ENCODE assay signal across 8 cellular contexts in the genomic region with DNA sequence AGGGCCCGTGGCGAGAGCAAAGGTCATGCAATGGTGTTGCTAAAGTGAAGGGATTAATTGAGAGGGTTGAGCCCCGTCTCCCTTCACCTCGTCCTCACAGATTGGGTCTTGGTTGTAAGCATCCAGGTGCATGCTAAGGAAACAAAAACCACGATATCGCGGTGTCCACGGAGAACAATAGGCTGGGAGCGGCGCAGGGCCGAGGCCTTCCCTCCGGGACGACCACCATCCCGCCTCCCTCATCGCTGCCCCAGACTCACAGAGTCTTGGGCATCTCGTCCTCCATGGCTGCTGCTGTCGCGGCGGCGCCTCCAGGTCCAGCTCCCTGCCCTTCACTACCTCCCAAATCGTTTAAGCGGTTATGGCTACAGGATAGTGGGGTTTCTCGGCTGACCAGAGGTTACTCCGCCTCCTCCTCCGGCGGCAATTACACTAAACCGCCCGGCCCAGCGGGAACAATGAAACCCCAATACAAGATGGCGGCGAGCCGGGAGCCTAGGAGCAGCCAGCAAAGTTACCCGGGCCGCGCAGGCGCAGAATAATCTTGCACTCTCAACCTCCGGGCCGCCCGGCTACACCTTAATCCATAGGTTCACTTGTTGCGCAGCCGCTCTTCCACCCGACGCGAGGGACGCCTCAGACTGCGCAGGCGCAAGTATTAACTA. TPM values are rescaled to one million over a fixed set of nuclear protein-coding genes. Genes with fewer than 3 reads are reported as not detected.
A peak's percentile ranks its signal among the peaks of the same experiment; 100 is the strongest.
DNase-seq lines count a peak whose midpoint lies in the region; ATAC-seq and TF ChIP-seq lines count a peak whose summit lies in the region.

TSS of gene TIA1 (minus strand) at position 484 of the 665 bp plus-strand sequence. CDS start at position 286, 198 bp downstream.

- peak within 1 kb of the TSS; percentile 87 to 88 for H3K27ac ChIP-seq in ascending aorta

- peaks cover 4% of the 10 kb centered on the region for H3K27me3 Mint-ChIP-seq in T-helper 2 cell treated with Interferon-gamma antibody and Interleukin-4, amounts not matched to agents 5 μg/mL and 100 μg/mL, for 36 hours (ENCODE audit: low read depth)

- no peaks in the 10 kb centered on the region for H3K27me3 ChIP-seq in ascending aorta

- ATAC-seq in GM18502 (IDR thresholded peaks at IDR 0.05; ENCODE audit: poor library complexity, unreplicated experiment), result peak; percentile 94
- ATAC-seq in HG02970 (IDR thresholded peaks at IDR 0.05; ENCODE audit: low FRiP score, unreplicated experiment), result peak; percentile 96

- DNase-seq in NCI-H1930 (lab: John Stamatoyannopoulos, UW) (peak; percentile 98 to 99), ascending aorta (ENCODE audit: low spot score in 2 of 2) (peak; percentile 93 to 99), hepatic stellate cell (ENCODE audit: low spot score) (peak; percentile 96), renal cortical epithelial cell (ENCODE audit: low read depth) (peak; percentile 94), cortex of kidney (lab: John Stamatoyannopoulos, UW) (no peak)
- peak; percentile 99 for DNase-seq in T-helper 2 cell treated with Interferon-gamma antibody and Interleukin-4, amounts not matched to agents 5 μg/mL and 100 μg/mL, for 36 hours (ENCODE audit: low spot score)

- H3K36me3 ChIP-seq in ascending aorta, result no peaks in the 10 kb centered on the region

- peaks cover 25% of the 10 kb centered on the region for H3K4me1 Mint-ChIP-seq in T-helper 2 cell treated with Interferon-gamma antibody and Interleukin-4, amounts not matched to agents 5 μg/mL and 100 μg/mL, for 36 hours (ENCODE audit: low read depth)

- peak within 1 kb of the TSS; percentile 90 for H3K4me3 Mint-ChIP-seq in T-helper 2 cell treated with Interferon-gamma antibody and Interleukin-4, amounts not matched to agents 5 μg/mL and 100 μg/mL, for 36 hours

- peak within 1 kb of the TSS; percentile 94 for H3K27ac Mint-ChIP-seq in T-helper 2 cell treated with Interferon-gamma antibody and Interleukin-4, amounts not matched to agents 5 μg/mL and 100 μg/mL, for 36 hours

- no peak for TF ChIP-seq CTCF in ascending aorta (IDR thresholded peaks at IDR 0.05)

- H3K9me3 Mint-ChIP-seq in T-helper 2 cell treated with Interferon-gamma antibody and Interleukin-4, amounts not matched to agents 5 μg/mL and 100 μg/mL, for 36 hours, result no peaks in the 10 kb centered on the region

- H3K4me1 ChIP-seq in ascending aorta, result peaks cover 0 to 9% of the 10 kb centered on the region in 2 donors

- H3K4me3 ChIP-seq in ascending aorta, result peak within 1 kb of the TSS; percentile 69 to 70

- H3K36me3 Mint-ChIP-seq in T-helper 2 cell treated with Interferon-gamma antibody and Interleukin-4, amounts not matched to agents 5 μg/mL and 100 μg/mL, for 36 hours (ENCODE audit: low read depth), result peaks cover 21% of the 10 kb centered on the region

- H3K9me3 ChIP-seq in ascending aorta, result no peaks in the 10 kb centered on the region

- intact Hi-C loops in ascending aorta (cut with DNase I), result loop anchor here (1.0 to 5.0 kb wide), 6 partner anchors 10 to 729 kb away; partner anchors contain the start of genes ANKRD53, C2orf42, FAM136A and PCBP1

RNA-seq across cellular contexts. Expression of gene TIA1, which starts in this region (rescaled TPM):
- total RNA-seq in ascending aorta (19.3 TPM), renal cortical epithelial cell (35.8 and 154 TPM in 2 replicates)
